In the genomic region with DNA sequence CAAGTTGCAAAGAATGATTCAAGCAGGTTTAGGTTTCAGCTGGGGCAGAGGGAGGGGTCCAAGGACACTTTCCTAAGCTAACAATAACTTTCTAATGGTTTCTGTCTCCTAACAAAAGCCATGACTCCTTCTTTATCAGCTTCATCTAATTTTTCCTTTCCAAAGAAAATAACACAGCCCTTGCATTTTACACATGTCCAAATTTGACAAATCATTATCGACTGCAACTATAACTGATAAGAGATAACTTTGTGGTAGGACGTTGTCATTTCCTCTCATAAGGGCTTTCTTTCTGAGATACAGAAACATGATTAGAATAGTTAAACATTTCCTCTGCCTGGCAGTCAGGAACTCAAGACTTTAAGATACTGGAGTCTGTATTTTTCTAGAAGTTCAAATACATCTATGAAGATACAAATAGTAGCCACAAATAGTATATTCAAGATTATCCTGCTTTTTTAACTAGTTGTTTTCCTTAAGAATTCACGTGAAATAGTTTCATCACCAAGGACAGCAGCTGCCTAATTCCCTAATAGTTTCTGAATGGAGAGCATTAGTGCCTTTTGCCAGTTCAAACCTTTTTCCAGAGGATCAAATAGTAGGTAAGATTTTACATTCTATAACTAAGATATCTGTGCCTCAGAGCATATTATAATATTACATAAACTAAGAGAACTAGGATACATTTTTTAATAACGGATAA, we compare ENCODE assay signal across 1 cellular context.
TF ChIP-seq lines count a peak whose summit lies in the region.

No MANE protein-coding gene starts in this region.

TF ChIP-seq in WTC11, 78 proteins besides CTCF, POLR2A, EP300 and RAD21 (continued from another document):
- TF ChIP-seq HMGA2 (CRISPR knock-in tag; IDR thresholded peaks at IDR 0.05) (no peak), FOXK1 (CRISPR knock-in tag; IDR thresholded peaks at IDR 0.05) (no peak), ETV6 (CRISPR knock-in tag; IDR thresholded peaks at IDR 0.05) (no peak), ZNF671 (CRISPR knock-in tag; IDR thresholded peaks at IDR 0.05) (no peak), JUN (CRISPR knock-in tag; IDR thresholded peaks at IDR 0.05) (no peak), ZNF121 (CRISPR knock-in tag; IDR thresholded peaks at IDR 0.05) (no peak), PREB (CRISPR knock-in tag; IDR thresholded peaks at IDR 0.05; ENCODE audit: borderline replicate concordance) (no peak), TP53 (CRISPR knock-in tag; IDR thresholded peaks at IDR 0.05) (no peak), CDX4 (CRISPR knock-in tag; IDR thresholded peaks at IDR 0.05; ENCODE audit: borderline replicate concordance) (no peak), ZNF232 (CRISPR knock-in tag; IDR thresholded peaks at IDR 0.05) (no peak)
- TF ChIP-seq, protein P1, sequence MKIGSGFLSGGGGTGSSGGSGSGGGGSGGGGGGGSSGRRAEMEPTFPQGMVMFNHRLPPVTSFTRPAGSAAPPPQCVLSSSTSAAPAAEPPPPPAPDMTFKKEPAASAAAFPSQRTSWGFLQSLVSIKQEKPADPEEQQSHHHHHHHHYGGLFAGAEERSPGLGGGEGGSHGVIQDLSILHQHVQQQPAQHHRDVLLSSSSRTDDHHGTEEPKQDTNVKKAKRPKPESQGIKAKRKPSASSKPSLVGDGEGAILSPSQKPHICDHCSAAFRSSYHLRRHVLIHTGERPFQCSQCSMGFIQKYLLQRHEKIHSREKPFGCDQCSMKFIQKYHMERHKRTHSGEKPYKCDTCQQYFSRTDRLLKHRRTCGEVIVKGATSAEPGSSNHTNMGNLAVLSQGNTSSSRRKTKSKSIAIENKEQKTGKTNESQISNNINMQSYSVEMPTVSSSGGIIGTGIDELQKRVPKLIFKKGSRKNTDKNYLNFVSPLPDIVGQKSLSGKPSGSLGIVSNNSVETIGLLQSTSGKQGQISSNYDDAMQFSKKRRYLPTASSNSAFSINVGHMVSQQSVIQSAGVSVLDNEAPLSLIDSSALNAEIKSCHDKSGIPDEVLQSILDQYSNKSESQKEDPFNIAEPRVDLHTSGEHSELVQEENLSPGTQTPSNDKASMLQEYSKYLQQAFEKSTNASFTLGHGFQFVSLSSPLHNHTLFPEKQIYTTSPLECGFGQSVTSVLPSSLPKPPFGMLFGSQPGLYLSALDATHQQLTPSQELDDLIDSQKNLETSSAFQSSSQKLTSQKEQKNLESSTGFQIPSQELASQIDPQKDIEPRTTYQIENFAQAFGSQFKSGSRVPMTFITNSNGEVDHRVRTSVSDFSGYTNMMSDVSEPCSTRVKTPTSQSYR (CRISPR knock-in tag; IDR thresholded peaks at IDR 0.05) = no peak
TF ChIP-seq in WTC11: peak in this region for 0.
